In the genomic region with DNA sequence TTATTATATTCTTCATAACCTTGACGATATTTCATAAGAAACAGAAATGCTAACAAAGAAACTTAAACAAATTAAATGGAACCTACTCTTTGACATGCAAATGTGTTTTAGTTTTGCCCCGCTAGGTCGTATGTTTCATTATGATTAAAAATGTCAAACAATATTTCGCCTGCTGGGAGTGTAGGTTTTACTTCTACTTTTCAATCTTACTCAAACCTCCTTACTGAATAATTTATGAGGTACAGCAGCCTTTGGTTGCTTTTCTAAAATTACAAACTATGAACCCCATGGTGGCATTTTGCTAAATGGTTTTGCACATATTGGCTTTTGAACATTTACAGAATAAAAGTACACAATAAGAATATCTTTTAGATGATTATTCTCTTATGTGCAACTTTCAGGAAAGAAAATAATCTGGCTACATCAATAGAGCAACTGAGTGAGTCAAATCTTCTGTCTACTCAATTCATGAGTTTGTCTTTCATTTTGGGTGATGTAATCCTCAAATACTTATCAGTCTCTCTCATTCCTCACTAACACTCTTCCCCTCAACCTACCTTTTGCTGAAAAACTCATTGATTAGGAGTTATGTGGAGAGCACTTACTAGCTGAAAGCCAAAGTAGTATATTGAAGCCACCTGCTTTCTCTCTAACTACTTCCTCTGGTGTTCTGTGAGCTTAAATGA, we compare ENCODE assay signal across 15 cellular contexts.
DNase-seq lines count a peak whose midpoint lies in the region; ATAC-seq and TF ChIP-seq lines count a peak whose summit lies in the region.
"Had no signal": no experiment of that assay in that cellular context is flagged by ENCODE, and none has a peak within 500 bp of the region (broad histone marks: within the 10 kb centered on the region; RNA-seq: fewer than 3 reads in every experiment).

No MANE protein-coding gene starts in this region.

- ATAC-seq in GM18499 (IDR thresholded peaks at IDR 0.05; ENCODE audit: insufficient read depth, unreplicated experiment) (peak; percentile 92), GM19452 (IDR thresholded peaks at IDR 0.05; ENCODE audit: unreplicated experiment) (peak; percentile 90), HG02763 (IDR thresholded peaks at IDR 0.05; ENCODE audit: unreplicated experiment) (peak; percentile 91), HG03432 (IDR thresholded peaks at IDR 0.05; ENCODE audit: unreplicated experiment) (peak; percentile 94)

- TF ChIP-seq CTCF in glutamatergic neuron (IDR thresholded peaks at IDR 0.05; ENCODE audit: partially characterized antibody, unreplicated experiment) = no peak

- no peaks in the 10 kb centered on the region for H3K27me3 Mint-ChIP-seq in glutamatergic neuron (ENCODE audit: unreplicated experiment)
- H3K27me3 Mint-ChIP-seq: activated naive CD4-positive, alpha-beta T cell treated with anti-CD3 and anti-CD28 coated beads, Interleukin-2, amount 10 ng/mL, durations not matched to agents 7 days and 5 days; central memory CD8-positive, alpha-beta T cell had no signal

- DNase-seq in glutamatergic neuron (no peak), NCI-H2029 treated with DMSO at 0.1 percent for 48 hours (lab: John Stamatoyannopoulos, UW) (no peak), cortex of kidney (lab: John Stamatoyannopoulos, UW) (no peak), RKO (ENCODE audit: low spot score) (no peak)
- DNase-seq: activated CD4-positive, alpha-beta T cell treated with anti-CD3 and anti-CD28 coated beads, Interleukin-2, amount 50 U/mL, for 1 hour; activated naive CD4-positive, alpha-beta T cell treated with anti-CD3 and anti-CD28 coated beads, Interleukin-2, amount 10 ng/mL, durations not matched to agents 7 days and 5 days; MM.1S; NCI-H526 treated with DMSO at 0.1 percent for 48 hours; SK-N-SH; stimulated activated CD4-positive, alpha-beta T cell treated with anti-CD3 and anti-CD28 coated beads, Interleukin-4, amount 100 ng/mL, for 4 hours had no signal

- H3K36me3 Mint-ChIP-seq in glutamatergic neuron (ENCODE audit: unreplicated experiment) = no peaks in the 10 kb centered on the region
- H3K36me3 Mint-ChIP-seq: activated naive CD4-positive, alpha-beta T cell treated with anti-CD3 and anti-CD28 coated beads, Interleukin-2, amount 10 ng/mL, durations not matched to agents 7 days and 5 days had no signal

- H3K9me3 Mint-ChIP-seq in glutamatergic neuron (ENCODE audit: unreplicated experiment) = no peaks in the 10 kb centered on the region

- no peak overlapping the region for H3K4me3 Mint-ChIP-seq in glutamatergic neuron (ENCODE audit: unreplicated experiment)
- H3K4me3 Mint-ChIP-seq: activated naive CD4-positive, alpha-beta T cell treated with anti-CD3 and anti-CD28 coated beads, Interleukin-2, amount 10 ng/mL, durations not matched to agents 7 days and 5 days; central memory CD8-positive, alpha-beta T cell had no signal

- no peak overlapping the region for H3K27ac Mint-ChIP-seq in glutamatergic neuron (ENCODE audit: unreplicated experiment)
- H3K27ac Mint-ChIP-seq: activated naive CD4-positive, alpha-beta T cell treated with anti-CD3 and anti-CD28 coated beads, Interleukin-2, amount 10 ng/mL, durations not matched to agents 7 days and 5 days had no signal

- H3K4me1 Mint-ChIP-seq in glutamatergic neuron (ENCODE audit: low read depth, unreplicated experiment) = no peaks in the 10 kb centered on the region
- H3K4me1 Mint-ChIP-seq: activated naive CD4-positive, alpha-beta T cell treated with anti-CD3 and anti-CD28 coated beads, Interleukin-2, amount 10 ng/mL, durations not matched to agents 7 days and 5 days; central memory CD8-positive, alpha-beta T cell had no signal
